In the genomic region with DNA sequence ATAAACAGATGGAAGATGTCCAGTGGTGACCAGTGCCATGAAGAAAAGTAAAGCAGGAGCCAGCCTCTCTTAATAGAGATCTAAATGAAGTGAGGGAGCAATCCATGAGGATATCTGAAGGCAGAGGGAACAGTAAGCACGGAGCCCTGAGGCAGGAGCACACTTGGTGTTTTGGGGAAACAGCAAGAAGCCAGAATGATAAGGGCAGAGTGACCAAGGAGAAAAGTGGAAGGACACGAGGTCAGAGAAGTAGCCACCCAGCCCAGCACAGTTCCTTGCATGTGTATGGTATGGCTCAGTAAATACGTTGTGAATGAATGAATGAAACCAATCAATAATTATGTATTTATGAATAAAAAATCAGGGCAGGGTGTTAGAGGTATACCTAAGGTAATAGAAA, we compare ENCODE assay signal across 1 cellular context.
TF ChIP-seq lines count a peak whose summit lies in the region.

No MANE protein-coding gene starts in this region.

TF ChIP-seq in H1, 55 proteins besides CTCF, POLR2A, EP300 and RAD21:
- TF ChIP-seq KDM5A (IDR thresholded peaks at IDR 0.05; ENCODE audit: low read length): no peak
